ENCODE assay signal across 1 cellular context in genomic region chr14:93035917-93036651, GRCh38.
TF ChIP-seq lines count a peak whose summit lies in the region.

No MANE protein-coding gene starts in this region.

TF ChIP-seq in HepG2, 621 proteins besides CTCF, POLR2A, EP300 and RAD21 (continued from another document and continues in another):
- TF ChIP-seq, protein P1, sequence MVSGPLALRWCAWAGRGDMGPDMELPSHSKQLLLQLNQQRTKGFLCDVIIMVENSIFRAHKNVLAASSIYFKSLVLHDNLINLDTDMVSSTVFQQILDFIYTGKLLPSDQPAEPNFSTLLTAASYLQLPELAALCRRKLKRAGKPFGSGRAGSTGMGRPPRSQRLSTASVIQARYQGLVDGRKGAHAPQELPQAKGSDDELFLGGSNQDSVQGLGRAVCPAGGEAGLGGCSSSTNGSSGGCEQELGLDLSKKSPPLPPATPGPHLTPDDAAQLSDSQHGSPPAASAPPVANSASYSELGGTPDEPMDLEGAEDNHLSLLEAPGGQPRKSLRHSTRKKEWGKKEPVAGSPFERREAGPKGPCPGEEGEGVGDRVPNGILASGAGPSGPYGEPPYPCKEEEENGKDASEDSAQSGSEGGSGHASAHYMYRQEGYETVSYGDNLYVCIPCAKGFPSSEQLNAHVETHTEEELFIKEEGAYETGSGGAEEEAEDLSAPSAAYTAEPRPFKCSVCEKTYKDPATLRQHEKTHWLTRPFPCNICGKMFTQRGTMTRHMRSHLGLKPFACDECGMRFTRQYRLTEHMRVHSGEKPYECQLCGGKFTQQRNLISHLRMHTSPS (CRISPR knock-in tag; IDR thresholded peaks at IDR 0.05; ENCODE audit: low read depth), result no peak; the same call in 1 of the 2 replicates
- TF ChIP-seq THAP9 (CRISPR knock-in tag; IDR thresholded peaks at IDR 0.05; ENCODE audit: borderline replicate concordance) (no peak), ZNF224 (CRISPR knock-in tag; IDR thresholded peaks at IDR 0.05) (no peak), ZNF30 (CRISPR knock-in tag; IDR thresholded peaks at IDR 0.05) (no peak), FOXP1 (IDR thresholded peaks at IDR 0.05) (no peak), FOXP1 (CRISPR knock-in tag; IDR thresholded peaks at IDR 0.05) (peak; percentile 67), ZFP62 (CRISPR knock-in tag; IDR thresholded peaks at IDR 0.05) (no peak), SMARCC2 (IDR thresholded peaks at IDR 0.05) (no peak), KAT8 (CRISPR knock-in tag; IDR thresholded peaks at IDR 0.05) (peak; percentile 59), SOX5 (CRISPR knock-in tag; IDR thresholded peaks at IDR 0.05; ENCODE audit: borderline replicate concordance) (peak; percentile 85), STAT5B (CRISPR knock-in tag; IDR thresholded peaks at IDR 0.05) (no peak; the same call in 1 of the 2 replicates), ZNF879 (CRISPR knock-in tag; IDR thresholded peaks at IDR 0.05) (no peak), TAF15 (IDR thresholded peaks at IDR 0.05; ENCODE audit: low read depth, low read length, poor library complexity, severe bottlenecking) (no peak), ZFP82 (CRISPR knock-in tag; IDR thresholded peaks at IDR 0.05; ENCODE audit: borderline replicate concordance) (no peak), PRDM15 (CRISPR knock-in tag; IDR thresholded peaks at IDR 0.05) (no peak), PPARG (CRISPR knock-in tag; conservative IDR thresholded peaks at IDR 0.05) (peak; percentile 76), PHF21A (CRISPR knock-in tag; IDR thresholded peaks at IDR 0.05) (peak; percentile 93), RBM39 (IDR thresholded peaks at IDR 0.05; ENCODE audit: low read depth, low read length, poor library complexity, severe bottlenecking) (no peak), CEBPG (CRISPR knock-in tag; IDR thresholded peaks at IDR 0.05) (peak; percentile 66; the same call in 1 of the 2 replicates), ARID2 (CRISPR knock-in tag; IDR thresholded peaks at IDR 0.05; ENCODE audit: borderline replicate concordance) (no peak), EHMT2 (IDR thresholded peaks at IDR 0.05; ENCODE audit: borderline replicate concordance, low read depth, low read length) (no peak), GATAD2A (CRISPR knock-in tag; IDR thresholded peaks at IDR 0.05) (peak; percentile 91), REL (CRISPR knock-in tag; conservative IDR thresholded peaks at IDR 0.05) (no peak), ZFP36 (IDR thresholded peaks at IDR 0.05; ENCODE audit: borderline replicate concordance, low read depth, low read length, partially characterized antibody) (no peak), JUND (CRISPR knock-in tag; IDR thresholded peaks at IDR 0.05) (peak; percentile 48; the same call in 1 of the 2 replicates), LCORL (IDR thresholded peaks at IDR 0.05) (no peak), LCORL (CRISPR knock-in tag; IDR thresholded peaks at IDR 0.05) (peak; percentile 81; the same call in 1 of the 2 replicates), TFE3 (CRISPR knock-in tag; IDR thresholded peaks at IDR 0.05) (0 out of 2 replicates have a peak, but pooled peaks have one; percentile 43), ZNF143 (CRISPR knock-in tag; IDR thresholded peaks at IDR 0.05) (no peak; the same call in 1 of the 2 replicates), TOE1 (CRISPR knock-in tag; IDR thresholded peaks at IDR 0.05) (no peak), IRF9 (CRISPR knock-in tag; IDR thresholded peaks at IDR 0.05; ENCODE audit: borderline replicate concordance) (no peak), TP53 (CRISPR knock-in tag; conservative IDR thresholded peaks at IDR 0.05) (no peak), ASH2L (IDR thresholded peaks at IDR 0.05; ENCODE audit: insufficient read length, low read depth, low read length) (peak; percentile 33), TARDBP (CRISPR knock-in tag; IDR thresholded peaks at IDR 0.05) (peak; percentile 70; the same call in 1 of the 2 replicates), SUZ12 (IDR thresholded peaks at IDR 0.05; ENCODE audit: low read depth, low read length) (no peak), ZNF451 (CRISPR knock-in tag; IDR thresholded peaks at IDR 0.05) (no peak), SIX1 (CRISPR knock-in tag; IDR thresholded peaks at IDR 0.05; ENCODE audit: borderline replicate concordance) (no peak), ZNF816 (CRISPR knock-in tag; IDR thresholded peaks at IDR 0.05; ENCODE audit: borderline replicate concordance) (no peak), MXD4 (CRISPR knock-in tag; IDR thresholded peaks at IDR 0.05) (peak; percentile 87), NFIB (CRISPR knock-in tag; IDR thresholded peaks at IDR 0.05; ENCODE audit: borderline replicate concordance) (no peak), KDM2A (CRISPR knock-in tag; IDR thresholded peaks at IDR 0.05; ENCODE audit: borderline replicate concordance, low read depth) (peak; percentile 75), ARNT (IDR thresholded peaks at IDR 0.05) (no peak), ZNF788 (CRISPR knock-in tag; IDR thresholded peaks at IDR 0.05; ENCODE audit: borderline replicate concordance) (peak; percentile 75; the same call in 1 of the 2 replicates)
- TF ChIP-seq, protein P2, sequence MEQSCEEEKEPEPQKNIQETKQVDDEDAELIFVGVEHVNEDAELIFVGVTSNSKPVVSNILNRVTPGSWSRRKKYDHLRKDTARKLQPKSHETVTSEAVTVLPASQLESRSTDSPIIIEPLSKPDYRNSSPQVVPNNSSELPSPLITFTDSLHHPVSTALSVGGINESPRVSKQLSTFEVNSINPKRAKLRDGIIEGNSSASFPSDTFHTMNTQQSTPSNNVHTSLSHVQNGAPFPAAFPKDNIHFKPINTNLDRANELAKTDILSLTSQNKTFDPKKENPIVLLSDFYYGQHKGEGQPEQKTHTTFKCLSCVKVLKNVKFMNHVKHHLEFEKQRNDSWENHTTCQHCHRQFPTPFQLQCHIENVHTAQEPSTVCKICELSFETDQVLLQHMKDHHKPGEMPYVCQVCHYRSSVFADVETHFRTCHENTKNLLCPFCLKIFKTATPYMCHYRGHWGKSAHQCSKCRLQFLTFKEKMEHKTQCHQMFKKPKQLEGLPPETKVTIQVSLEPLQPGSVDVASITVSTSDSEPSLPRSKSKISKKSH (CRISPR knock-in tag; IDR thresholded peaks at IDR 0.05; ENCODE audit: borderline replicate concordance), result no peak
- TF ChIP-seq, protein P3, sequence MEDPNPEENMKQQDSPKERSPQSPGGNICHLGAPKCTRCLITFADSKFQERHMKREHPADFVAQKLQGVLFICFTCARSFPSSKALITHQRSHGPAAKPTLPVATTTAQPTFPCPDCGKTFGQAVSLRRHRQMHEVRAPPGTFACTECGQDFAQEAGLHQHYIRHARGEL (CRISPR knock-in tag; IDR thresholded peaks at IDR 0.05), result no peak
- TF ChIP-seq, protein P4, sequence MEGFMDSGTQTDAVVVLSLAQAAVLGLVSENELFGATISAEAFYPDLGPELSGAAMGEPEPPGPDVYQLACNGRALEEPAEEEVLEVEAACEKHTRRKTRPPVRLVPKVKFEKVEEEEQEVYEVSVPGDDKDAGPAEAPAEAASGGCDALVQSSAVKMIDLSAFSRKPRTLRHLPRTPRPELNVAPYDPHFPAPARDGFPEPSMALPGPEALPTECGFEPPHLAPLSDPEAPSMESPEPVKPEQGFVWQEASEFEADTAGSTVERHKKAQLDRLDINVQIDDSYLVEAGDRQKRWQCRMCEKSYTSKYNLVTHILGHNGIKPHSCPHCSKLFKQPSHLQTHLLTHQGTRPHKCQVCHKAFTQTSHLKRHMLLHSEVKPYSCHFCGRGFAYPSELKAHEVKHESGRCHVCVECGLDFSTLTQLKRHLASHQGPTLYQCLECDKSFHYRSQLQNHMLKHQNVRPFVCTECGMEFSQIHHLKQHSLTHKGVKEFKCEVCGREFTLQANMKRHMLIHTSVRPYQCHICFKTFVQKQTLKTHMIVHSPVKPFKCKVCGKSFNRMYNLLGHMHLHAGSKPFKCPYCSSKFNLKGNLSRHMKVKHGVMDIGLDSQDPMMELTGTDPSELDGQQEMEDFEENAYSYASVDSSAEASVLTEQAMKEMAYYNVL (CRISPR knock-in tag; IDR thresholded peaks at IDR 0.05; ENCODE audit: borderline replicate concordance), result peak; percentile 68; the same call in 1 of the 2 replicates
- TF ChIP-seq, protein P5, sequence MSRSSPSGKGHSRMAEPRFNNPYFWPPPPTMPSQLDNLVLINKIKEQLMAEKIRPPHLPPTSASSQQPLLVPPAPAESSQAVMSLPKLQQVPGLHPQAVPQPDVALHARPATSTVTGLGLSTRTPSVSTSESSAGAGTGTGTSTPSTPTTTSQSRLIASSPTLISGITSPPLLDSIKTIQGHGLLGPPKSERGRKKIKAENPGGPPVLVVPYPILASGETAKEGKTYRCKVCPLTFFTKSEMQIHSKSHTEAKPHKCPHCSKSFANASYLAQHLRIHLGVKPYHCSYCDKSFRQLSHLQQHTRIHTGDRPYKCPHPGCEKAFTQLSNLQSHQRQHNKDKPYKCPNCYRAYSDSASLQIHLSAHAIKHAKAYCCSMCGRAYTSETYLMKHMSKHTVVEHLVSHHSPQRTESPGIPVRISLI (CRISPR knock-in tag; IDR thresholded peaks at IDR 0.05; ENCODE audit: borderline replicate concordance), result peak; percentile 24; the same call in 1 of the 2 replicates
- TF ChIP-seq, protein P6, sequence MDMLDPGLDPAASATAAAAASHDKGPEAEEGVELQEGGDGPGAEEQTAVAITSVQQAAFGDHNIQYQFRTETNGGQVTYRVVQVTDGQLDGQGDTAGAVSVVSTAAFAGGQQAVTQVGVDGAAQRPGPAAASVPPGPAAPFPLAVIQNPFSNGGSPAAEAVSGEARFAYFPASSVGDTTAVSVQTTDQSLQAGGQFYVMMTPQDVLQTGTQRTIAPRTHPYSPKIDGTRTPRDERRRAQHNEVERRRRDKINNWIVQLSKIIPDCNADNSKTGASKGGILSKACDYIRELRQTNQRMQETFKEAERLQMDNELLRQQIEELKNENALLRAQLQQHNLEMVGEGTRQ (IDR thresholded peaks at IDR 0.05; ENCODE audit: low read depth, low read length), result peak; percentile 90
- TF ChIP-seq, protein P6 (CRISPR knock-in tag; IDR thresholded peaks at IDR 0.05; ENCODE audit: borderline replicate concordance), result peak; percentile 72
